ENCODE assay signal across 8 cellular contexts in genomic region chr17:60305141-60305540, GRCh38.
DNase-seq lines count a peak whose midpoint lies in the region; ATAC-seq and TF ChIP-seq lines count a peak whose summit lies in the region.

No MANE protein-coding gene starts in this region.

- H3K4me1 ChIP-seq in DND-41 (ENCODE audit: insufficient read depth, low read length) (no peaks in the 10 kb centered on the region), SK-N-SH (ENCODE audit: control insufficient read depth in 1 of 2, insufficient read depth in 2 of 2, low read depth in 1 of 2, low read length in 1 of 2) (no peaks in the 10 kb centered on the region)

- no peak for TF ChIP-seq RAD21 in SK-N-SH (IDR thresholded peaks at IDR 0.05; ENCODE audit: low read length)

- ATAC-seq in DND-41 (ENCODE audit: insufficient read depth, low read depth): peak; percentile 75
- peak; percentile 75 for ATAC-seq in GM21526 (IDR thresholded peaks at IDR 0.05; ENCODE audit: low FRiP score, unreplicated experiment)

- POLR2A ChIA-PET in SK-N-SH (lab: Yijun Ruan, JAX): no interaction called here

- H3F3A ChIP-seq in SK-N-SH (replicated peaks; ENCODE audit: insufficient read depth): peaks cover 5% of the 10 kb centered on the region

- H3K4me2 ChIP-seq in DND-41 (ENCODE audit: insufficient read depth, low read length): no peak overlapping the region
- H3K4me2 ChIP-seq in SK-N-SH: no peak overlapping the region

- H3K4me1 Mint-ChIP-seq in osteocyte (ENCODE audit: unreplicated experiment): peaks cover 18% of the 10 kb centered on the region

- H3K79me2 ChIP-seq in DND-41 (ENCODE audit: insufficient read depth, low read length): peaks cover 75% of the 10 kb centered on the region
- H3K79me2 ChIP-seq in SK-N-SH (ENCODE audit: insufficient read depth): peaks cover 92% of the 10 kb centered on the region

- no peaks in the 10 kb centered on the region for H3K27me3 ChIP-seq in DND-41 (ENCODE audit: insufficient read depth, low read length, poor library complexity)
- no peaks in the 10 kb centered on the region for H3K27me3 ChIP-seq in SK-N-SH (ENCODE audit: insufficient read depth)

- CTCF ChIA-PET in SK-N-SH (lab: Yijun Ruan, JAX): interaction anchor here (0.9 to 1.4 kb wide), 2 partner anchors 9 to 61 kb away, joined by 3 to 5 read pairs; no protein-coding TSS in a partner anchor

- no peaks in the 10 kb centered on the region for H3K9me3 Mint-ChIP-seq in osteocyte (ENCODE audit: unreplicated experiment)

- H3K9me2 ChIP-seq in SK-N-SH: no peaks in the 10 kb centered on the region

- H3K36me3 Mint-ChIP-seq in osteocyte (ENCODE audit: unreplicated experiment): peaks cover 16% of the 10 kb centered on the region

- H4K20me1 ChIP-seq in DND-41 (ENCODE audit: insufficient read depth, low read length) (peaks cover 11% of the 10 kb centered on the region; the same call in 1 of the 2 replicates), SK-N-SH (ENCODE audit: insufficient read depth) (peaks cover 13% of the 10 kb centered on the region; the same call in 1 of the 2 replicates)

- H3K27me3 Mint-ChIP-seq in osteocyte (ENCODE audit: unreplicated experiment): no peaks in the 10 kb centered on the region

- WGBS in SK-N-SH (ENCODE audit: low lambda C conversion rate): 86% methylated on average over 4 of the region's 4 CpGs

- H3K36me3 ChIP-seq in DND-41 (ENCODE audit: insufficient read depth, low read length) (peaks cover 18% of the 10 kb centered on the region), SK-N-SH (replicated peaks in 1 of 2; ENCODE audit: control insufficient read depth in 1 of 2, insufficient read depth in 2 of 2, low read length in 1 of 2) (peaks cover 12 to 16% of the 10 kb centered on the region in 2 experiments)

- H3K4me3 Mint-ChIP-seq in osteocyte (ENCODE audit: unreplicated experiment): no peak overlapping the region

- H2AFZ ChIP-seq in DND-41 (ENCODE audit: low read depth, low read length) (no peak overlapping the region), SK-N-SH (ENCODE audit: low read depth) (no peak overlapping the region)

- no peak overlapping the region for H3K4me3 ChIP-seq in DND-41 (ENCODE audit: low read depth in 1 of 2, low read length in 2 of 2)
- H3K4me3 ChIP-seq in SK-N-SH (ENCODE audit: low read depth in 2 of 2, low read length in 1 of 2): no peak overlapping the region

- TF ChIP-seq EP300 in SK-N-SH (IDR thresholded peaks at IDR 0.05; ENCODE audit: borderline replicate concordance in 1 of 2, low read depth in 1 of 2, low read length in 1 of 2): no peak

- H3K9ac ChIP-seq in DND-41 (ENCODE audit: low read depth, low read length) (no peak overlapping the region), SK-N-SH (no peak overlapping the region)

- DNase-seq in DND-41: peak; percentile 13
- peak; percentile 81 for DNase-seq in NOMO-1 treated with DMSO at 0.1 percent for 48 hours (lab: John Stamatoyannopoulos, UW; ENCODE audit: unreplicated experiment)
- peak; percentile 5 for DNase-seq in germinal center (ENCODE audit: low spot score)
- no peak for DNase-seq in osteocyte (ENCODE audit: extremely low spot score, unreplicated experiment)
- DNase-seq in activated CD8-positive, alpha-beta memory T cell treated with anti-CD3 and anti-CD28 coated beads, Interleukin-2, amount 50 U/mL, for 4 hours: no peak
- DNase-seq in NCI-H345 treated with DMSO at 0.1 percent for 48 hours (lab: John Stamatoyannopoulos, UW; ENCODE audit: unreplicated experiment): no peak
- DNase-seq in SK-N-SH: no peak

- H3K9me3 ChIP-seq in DND-41 (ENCODE audit: insufficient read depth, low read length, severe bottlenecking) (no peaks in the 10 kb centered on the region), SK-N-SH (no peaks in the 10 kb centered on the region)

- TF ChIP-seq CTCF in DND-41 (IDR thresholded peaks at IDR 0.05; ENCODE audit: borderline replicate concordance, extremely low read depth, low read length, poor library complexity, severe bottlenecking): no peak
- TF ChIP-seq CTCF in osteocyte (IDR thresholded peaks at IDR 0.05): no peak
- no peak for TF ChIP-seq CTCF in SK-N-SH (IDR thresholded peaks at IDR 0.05)

- H3K27ac Mint-ChIP-seq in osteocyte (ENCODE audit: unreplicated experiment): no peak overlapping the region

- H3K27ac ChIP-seq in DND-41 (ENCODE audit: low read length) (no peak overlapping the region), SK-N-SH (ENCODE audit: low read depth in 2 of 2, low read length in 1 of 2) (no peak overlapping the region)

TF ChIP-seq in SK-N-SH, 30 proteins besides CTCF, POLR2A, EP300 and RAD21:
- no peak for TF ChIP-seq TCF12 (IDR thresholded peaks at IDR 0.05)
- TF ChIP-seq NFIC (IDR thresholded peaks at IDR 0.05; ENCODE audit: borderline replicate concordance): no peak
- TF ChIP-seq RXRA (IDR thresholded peaks at IDR 0.05; ENCODE audit: borderline replicate concordance, low read depth): no peak
- no peak for TF ChIP-seq FOXJ3 (CRISPR knock-in tag; IDR thresholded peaks at IDR 0.05)
- no peak for TF ChIP-seq MAX (IDR thresholded peaks at IDR 0.05; ENCODE audit: low read depth)
- TF ChIP-seq CHD2 (IDR thresholded peaks at IDR 0.05; ENCODE audit: low read length, partially characterized antibody): no peak
- TF ChIP-seq TEAD4 (IDR thresholded peaks at IDR 0.05; ENCODE audit: borderline replicate concordance, insufficient read depth): no peak
- no peak for TF ChIP-seq RFX5 (IDR thresholded peaks at IDR 0.05; ENCODE audit: low read length)
- TF ChIP-seq EZH2phosphoT487 (IDR thresholded peaks at IDR 0.05; ENCODE audit: borderline replicate concordance, low read depth): no peak
- no peak for TF ChIP-seq NRF1 (IDR thresholded peaks at IDR 0.05; ENCODE audit: low read depth, low read length)
- TF ChIP-seq JUND (IDR thresholded peaks at IDR 0.05): no peak
- no peak for TF ChIP-seq POLR2AphosphoS5 (IDR thresholded peaks at IDR 0.05; ENCODE audit: low read depth, low read length)

Comparison
In these comparisons a context has a peak if more than half of its experiments do, and no peak if none do; other contexts are left out.
1. DNase-seq: peak in DND-41 (single experiment), NOMO-1 treated with DMSO at 0.1 percent for 48 hours (single experiment) and germinal center (single experiment); none in osteocyte (single experiment), activated CD8-positive, alpha-beta memory T cell treated with anti-CD3 and anti-CD28 coated beads, Interleukin-2, amount 50 U/mL, for 4 hours (single experiment), NCI-H345 treated with DMSO at 0.1 percent for 48 hours (single experiment) and SK-N-SH (single experiment).